ENCODE assay signal across 1 cellular context in the genomic region with DNA sequence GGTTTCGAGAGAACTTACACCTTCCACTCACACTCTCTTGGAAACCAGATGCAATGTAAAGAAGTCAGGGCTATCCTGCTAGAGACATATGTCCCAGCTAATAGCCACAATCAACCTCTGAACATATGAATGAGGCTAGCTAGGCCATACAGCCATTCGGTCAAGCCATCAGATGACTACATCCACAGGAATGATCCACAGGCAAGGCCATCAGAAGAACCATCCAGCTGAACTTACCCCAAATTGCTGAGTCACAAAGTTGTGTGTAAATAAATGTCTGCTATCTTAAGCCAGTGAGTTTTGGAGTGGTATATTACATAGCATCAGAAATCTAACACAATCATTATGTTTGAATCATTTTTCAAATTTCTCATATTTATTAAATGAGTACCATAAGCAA.
TF ChIP-seq lines count a peak whose summit lies in the region.

No MANE protein-coding gene starts in this region.

TF ChIP-seq in K562, 482 proteins besides CTCF, POLR2A, EP300 and RAD21 (continued from another document and continues in another):
- TF ChIP-seq, protein P1, sequence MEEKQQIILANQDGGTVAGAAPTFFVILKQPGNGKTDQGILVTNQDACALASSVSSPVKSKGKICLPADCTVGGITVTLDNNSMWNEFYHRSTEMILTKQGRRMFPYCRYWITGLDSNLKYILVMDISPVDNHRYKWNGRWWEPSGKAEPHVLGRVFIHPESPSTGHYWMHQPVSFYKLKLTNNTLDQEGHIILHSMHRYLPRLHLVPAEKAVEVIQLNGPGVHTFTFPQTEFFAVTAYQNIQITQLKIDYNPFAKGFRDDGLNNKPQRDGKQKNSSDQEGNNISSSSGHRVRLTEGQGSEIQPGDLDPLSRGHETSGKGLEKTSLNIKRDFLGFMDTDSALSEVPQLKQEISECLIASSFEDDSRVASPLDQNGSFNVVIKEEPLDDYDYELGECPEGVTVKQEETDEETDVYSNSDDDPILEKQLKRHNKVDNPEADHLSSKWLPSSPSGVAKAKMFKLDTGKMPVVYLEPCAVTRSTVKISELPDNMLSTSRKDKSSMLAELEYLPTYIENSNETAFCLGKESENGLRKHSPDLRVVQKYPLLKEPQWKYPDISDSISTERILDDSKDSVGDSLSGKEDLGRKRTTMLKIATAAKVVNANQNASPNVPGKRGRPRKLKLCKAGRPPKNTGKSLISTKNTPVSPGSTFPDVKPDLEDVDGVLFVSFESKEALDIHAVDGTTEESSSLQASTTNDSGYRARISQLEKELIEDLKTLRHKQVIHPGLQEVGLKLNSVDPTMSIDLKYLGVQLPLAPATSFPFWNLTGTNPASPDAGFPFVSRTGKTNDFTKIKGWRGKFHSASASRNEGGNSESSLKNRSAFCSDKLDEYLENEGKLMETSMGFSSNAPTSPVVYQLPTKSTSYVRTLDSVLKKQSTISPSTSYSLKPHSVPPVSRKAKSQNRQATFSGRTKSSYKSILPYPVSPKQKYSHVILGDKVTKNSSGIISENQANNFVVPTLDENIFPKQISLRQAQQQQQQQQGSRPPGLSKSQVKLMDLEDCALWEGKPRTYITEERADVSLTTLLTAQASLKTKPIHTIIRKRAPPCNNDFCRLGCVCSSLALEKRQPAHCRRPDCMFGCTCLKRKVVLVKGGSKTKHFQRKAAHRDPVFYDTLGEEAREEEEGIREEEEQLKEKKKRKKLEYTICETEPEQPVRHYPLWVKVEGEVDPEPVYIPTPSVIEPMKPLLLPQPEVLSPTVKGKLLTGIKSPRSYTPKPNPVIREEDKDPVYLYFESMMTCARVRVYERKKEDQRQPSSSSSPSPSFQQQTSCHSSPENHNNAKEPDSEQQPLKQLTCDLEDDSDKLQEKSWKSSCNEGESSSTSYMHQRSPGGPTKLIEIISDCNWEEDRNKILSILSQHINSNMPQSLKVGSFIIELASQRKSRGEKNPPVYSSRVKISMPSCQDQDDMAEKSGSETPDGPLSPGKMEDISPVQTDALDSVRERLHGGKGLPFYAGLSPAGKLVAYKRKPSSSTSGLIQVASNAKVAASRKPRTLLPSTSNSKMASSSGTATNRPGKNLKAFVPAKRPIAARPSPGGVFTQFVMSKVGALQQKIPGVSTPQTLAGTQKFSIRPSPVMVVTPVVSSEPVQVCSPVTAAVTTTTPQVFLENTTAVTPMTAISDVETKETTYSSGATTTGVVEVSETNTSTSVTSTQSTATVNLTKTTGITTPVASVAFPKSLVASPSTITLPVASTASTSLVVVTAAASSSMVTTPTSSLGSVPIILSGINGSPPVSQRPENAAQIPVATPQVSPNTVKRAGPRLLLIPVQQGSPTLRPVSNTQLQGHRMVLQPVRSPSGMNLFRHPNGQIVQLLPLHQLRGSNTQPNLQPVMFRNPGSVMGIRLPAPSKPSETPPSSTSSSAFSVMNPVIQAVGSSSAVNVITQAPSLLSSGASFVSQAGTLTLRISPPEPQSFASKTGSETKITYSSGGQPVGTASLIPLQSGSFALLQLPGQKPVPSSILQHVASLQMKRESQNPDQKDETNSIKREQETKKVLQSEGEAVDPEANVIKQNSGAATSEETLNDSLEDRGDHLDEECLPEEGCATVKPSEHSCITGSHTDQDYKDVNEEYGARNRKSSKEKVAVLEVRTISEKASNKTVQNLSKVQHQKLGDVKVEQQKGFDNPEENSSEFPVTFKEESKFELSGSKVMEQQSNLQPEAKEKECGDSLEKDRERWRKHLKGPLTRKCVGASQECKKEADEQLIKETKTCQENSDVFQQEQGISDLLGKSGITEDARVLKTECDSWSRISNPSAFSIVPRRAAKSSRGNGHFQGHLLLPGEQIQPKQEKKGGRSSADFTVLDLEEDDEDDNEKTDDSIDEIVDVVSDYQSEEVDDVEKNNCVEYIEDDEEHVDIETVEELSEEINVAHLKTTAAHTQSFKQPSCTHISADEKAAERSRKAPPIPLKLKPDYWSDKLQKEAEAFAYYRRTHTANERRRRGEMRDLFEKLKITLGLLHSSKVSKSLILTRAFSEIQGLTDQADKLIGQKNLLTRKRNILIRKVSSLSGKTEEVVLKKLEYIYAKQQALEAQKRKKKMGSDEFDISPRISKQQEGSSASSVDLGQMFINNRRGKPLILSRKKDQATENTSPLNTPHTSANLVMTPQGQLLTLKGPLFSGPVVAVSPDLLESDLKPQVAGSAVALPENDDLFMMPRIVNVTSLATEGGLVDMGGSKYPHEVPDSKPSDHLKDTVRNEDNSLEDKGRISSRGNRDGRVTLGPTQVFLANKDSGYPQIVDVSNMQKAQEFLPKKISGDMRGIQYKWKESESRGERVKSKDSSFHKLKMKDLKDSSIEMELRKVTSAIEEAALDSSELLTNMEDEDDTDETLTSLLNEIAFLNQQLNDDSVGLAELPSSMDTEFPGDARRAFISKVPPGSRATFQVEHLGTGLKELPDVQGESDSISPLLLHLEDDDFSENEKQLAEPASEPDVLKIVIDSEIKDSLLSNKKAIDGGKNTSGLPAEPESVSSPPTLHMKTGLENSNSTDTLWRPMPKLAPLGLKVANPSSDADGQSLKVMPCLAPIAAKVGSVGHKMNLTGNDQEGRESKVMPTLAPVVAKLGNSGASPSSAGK (IDR thresholded peaks at IDR 0.05) = no peak
- TF ChIP-seq POU5F1 (IDR thresholded peaks at IDR 0.05; ENCODE audit: borderline replicate concordance, low read depth, low read length, partially characterized antibody) = no peak
- TF ChIP-seq MCM3 (IDR thresholded peaks at IDR 0.05) = no peak
- TF ChIP-seq ZNF133 (CRISPR knock-in tag; IDR thresholded peaks at IDR 0.05) = no peak
- TF ChIP-seq ZBTB7A (IDR thresholded peaks at IDR 0.05; ENCODE audit: borderline replicate concordance, control insufficient read depth, low read depth, low read length) = no peak
- TF ChIP-seq CBFA2T3 (IDR thresholded peaks at IDR 0.05) = no peak
- TF ChIP-seq SAP30 (IDR thresholded peaks at IDR 0.05; ENCODE audit: borderline replicate concordance, insufficient read depth, low read depth, low read length, poor library complexity, severe bottlenecking) = no peak
- no peak for TF ChIP-seq STAG1 (CRISPR knock-in tag; IDR thresholded peaks at IDR 0.05; ENCODE audit: borderline replicate concordance)
- TF ChIP-seq ZFPM2 (CRISPR knock-in tag; IDR thresholded peaks at IDR 0.05) = no peak
- no peak for TF ChIP-seq XRCC4 (IDR thresholded peaks at IDR 0.05; ENCODE audit: extremely low read depth, insufficient read depth, insufficient read length)
- no peak for TF ChIP-seq ELF2 (CRISPR knock-in tag; IDR thresholded peaks at IDR 0.05)
- TF ChIP-seq TRIM24 (IDR thresholded peaks at IDR 0.05) = peak in 1 of 2 experiments; percentile 44; a peak in 1 of 4 replicates
- TF ChIP-seq NR3C1 (CRISPR knock-in tag; IDR thresholded peaks at IDR 0.05) = no peak
- TF ChIP-seq XRCC3 (IDR thresholded peaks at IDR 0.05) = no peak
- no peak for TF ChIP-seq ZNF140 (CRISPR knock-in tag; IDR thresholded peaks at IDR 0.05)
- no peak for TF ChIP-seq ZNF764 (CRISPR knock-in tag; IDR thresholded peaks at IDR 0.05; ENCODE audit: low read depth)
- TF ChIP-seq SAFB2 (IDR thresholded peaks at IDR 0.05; ENCODE audit: borderline replicate concordance, low read depth, low read length, severe bottlenecking) = no peak
- TF ChIP-seq DACH1 (IDR thresholded peaks at IDR 0.05; ENCODE audit: partially characterized antibody) = no peak
- TF ChIP-seq FOXA3 (CRISPR knock-in tag; conservative IDR thresholded peaks at IDR 0.05 in 1 of 2, IDR thresholded peaks at IDR 0.05 in 1 of 2) = no peak
- TF ChIP-seq, protein P2, sequence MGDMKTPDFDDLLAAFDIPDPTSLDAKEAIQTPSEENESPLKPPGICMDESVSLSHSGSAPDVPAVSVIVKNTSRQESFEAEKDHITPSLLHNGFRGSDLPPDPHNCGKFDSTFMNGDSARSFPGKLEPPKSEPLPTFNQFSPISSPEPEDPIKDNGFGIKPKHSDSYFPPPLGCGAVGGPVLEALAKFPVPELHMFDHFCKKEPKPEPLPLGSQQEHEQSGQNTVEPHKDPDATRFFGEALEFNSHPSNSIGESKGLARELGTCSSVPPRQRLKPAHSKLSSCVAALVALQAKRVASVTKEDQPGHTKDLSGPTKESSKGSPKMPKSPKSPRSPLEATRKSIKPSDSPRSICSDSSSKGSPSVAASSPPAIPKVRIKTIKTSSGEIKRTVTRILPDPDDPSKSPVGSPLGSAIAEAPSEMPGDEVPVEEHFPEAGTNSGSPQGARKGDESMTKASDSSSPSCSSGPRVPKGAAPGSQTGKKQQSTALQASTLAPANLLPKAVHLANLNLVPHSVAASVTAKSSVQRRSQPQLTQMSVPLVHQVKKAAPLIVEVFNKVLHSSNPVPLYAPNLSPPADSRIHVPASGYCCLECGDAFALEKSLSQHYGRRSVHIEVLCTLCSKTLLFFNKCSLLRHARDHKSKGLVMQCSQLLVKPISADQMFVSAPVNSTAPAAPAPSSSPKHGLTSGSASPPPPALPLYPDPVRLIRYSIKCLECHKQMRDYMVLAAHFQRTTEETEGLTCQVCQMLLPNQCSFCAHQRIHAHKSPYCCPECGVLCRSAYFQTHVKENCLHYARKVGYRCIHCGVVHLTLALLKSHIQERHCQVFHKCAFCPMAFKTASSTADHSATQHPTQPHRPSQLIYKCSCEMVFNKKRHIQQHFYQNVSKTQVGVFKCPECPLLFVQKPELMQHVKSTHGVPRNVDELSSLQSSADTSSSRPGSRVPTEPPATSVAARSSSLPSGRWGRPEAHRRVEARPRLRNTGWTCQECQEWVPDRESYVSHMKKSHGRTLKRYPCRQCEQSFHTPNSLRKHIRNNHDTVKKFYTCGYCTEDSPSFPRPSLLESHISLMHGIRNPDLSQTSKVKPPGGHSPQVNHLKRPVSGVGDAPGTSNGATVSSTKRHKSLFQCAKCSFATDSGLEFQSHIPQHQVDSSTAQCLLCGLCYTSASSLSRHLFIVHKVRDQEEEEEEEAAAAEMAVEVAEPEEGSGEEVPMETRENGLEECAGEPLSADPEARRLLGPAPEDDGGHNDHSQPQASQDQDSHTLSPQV (IDR thresholded peaks at IDR 0.05) = peak; percentile 65; the same call in 1 of the 2 replicates
- no peak for TF ChIP-seq PHB2 (IDR thresholded peaks at IDR 0.05; ENCODE audit: low read depth)
- no peak for TF ChIP-seq MTA3 (IDR thresholded peaks at IDR 0.05; ENCODE audit: borderline replicate concordance)
- TF ChIP-seq SRSF9 (IDR thresholded peaks at IDR 0.05; ENCODE audit: borderline replicate concordance, low read depth, low read length) = no peak
- TF ChIP-seq RHOXF2B (CRISPR knock-in tag; conservative IDR thresholded peaks at IDR 0.05) = no peak
- peak; percentile 50; the same call in 1 of the 2 replicates for TF ChIP-seq ARID1B (IDR thresholded peaks at IDR 0.05)
- TF ChIP-seq E2F3 (CRISPR knock-in tag; IDR thresholded peaks at IDR 0.05) = no peak
- TF ChIP-seq, protein P3, sequence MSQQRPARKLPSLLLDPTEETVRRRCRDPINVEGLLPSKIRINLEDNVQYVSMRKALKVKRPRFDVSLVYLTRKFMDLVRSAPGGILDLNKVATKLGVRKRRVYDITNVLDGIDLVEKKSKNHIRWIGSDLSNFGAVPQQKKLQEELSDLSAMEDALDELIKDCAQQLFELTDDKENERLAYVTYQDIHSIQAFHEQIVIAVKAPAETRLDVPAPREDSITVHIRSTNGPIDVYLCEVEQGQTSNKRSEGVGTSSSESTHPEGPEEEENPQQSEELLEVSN (IDR thresholded peaks at IDR 0.05; ENCODE audit: borderline replicate concordance in 1 of 2, extremely low read depth in 1 of 2, insufficient read depth in 1 of 2, insufficient read length in 1 of 2, low read depth in 1 of 2, low read length in 1 of 2, poor library complexity in 1 of 2, severe bottlenecking in 1 of 2) = no peak
- TF ChIP-seq ZKSCAN1 (IDR thresholded peaks at IDR 0.05; ENCODE audit: low read depth, low read length) = no peak
- no peak for TF ChIP-seq SRSF1 (IDR thresholded peaks at IDR 0.05; ENCODE audit: low read depth, low read length)
- TF ChIP-seq SMARCE1 (IDR thresholded peaks at IDR 0.05) = peak; percentile 35; the same call in 1 of the 2 replicates
- TF ChIP-seq TCFL5 (CRISPR knock-in tag; conservative IDR thresholded peaks at IDR 0.05) = no peak
- TF ChIP-seq TEAD1 (CRISPR knock-in tag; IDR thresholded peaks at IDR 0.05) = no peak
- TF ChIP-seq, protein P4, sequence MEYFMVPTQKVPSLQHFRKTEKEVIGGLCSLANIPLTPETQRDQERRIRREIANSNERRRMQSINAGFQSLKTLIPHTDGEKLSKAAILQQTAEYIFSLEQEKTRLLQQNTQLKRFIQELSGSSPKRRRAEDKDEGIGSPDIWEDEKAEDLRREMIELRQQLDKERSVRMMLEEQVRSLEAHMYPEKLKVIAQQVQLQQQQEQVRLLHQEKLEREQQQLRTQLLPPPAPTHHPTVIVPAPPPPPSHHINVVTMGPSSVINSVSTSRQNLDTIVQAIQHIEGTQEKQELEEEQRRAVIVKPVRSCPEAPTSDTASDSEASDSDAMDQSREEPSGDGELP (CRISPR knock-in tag; IDR thresholded peaks at IDR 0.05; ENCODE audit: borderline replicate concordance) = 0 out of 2 replicates have a peak, but pooled peaks have one; percentile 17
- TF ChIP-seq MCM7 (IDR thresholded peaks at IDR 0.05) = no peak
- TF ChIP-seq GABPB2 (CRISPR knock-in tag; conservative IDR thresholded peaks at IDR 0.05) = no peak
- TF ChIP-seq, protein P5, sequence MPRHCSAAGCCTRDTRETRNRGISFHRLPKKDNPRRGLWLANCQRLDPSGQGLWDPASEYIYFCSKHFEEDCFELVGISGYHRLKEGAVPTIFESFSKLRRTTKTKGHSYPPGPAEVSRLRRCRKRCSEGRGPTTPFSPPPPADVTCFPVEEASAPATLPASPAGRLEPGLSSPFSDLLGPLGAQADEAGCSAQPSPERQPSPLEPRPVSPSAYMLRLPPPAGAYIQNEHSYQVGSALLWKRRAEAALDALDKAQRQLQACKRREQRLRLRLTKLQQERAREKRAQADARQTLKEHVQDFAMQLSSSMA (CRISPR knock-in tag; IDR thresholded peaks at IDR 0.05) = no peak
- TF ChIP-seq ELF1 (tag; IDR thresholded peaks at IDR 0.05) = no peak
- TF ChIP-seq IFI16 (CRISPR knock-in tag; IDR thresholded peaks at IDR 0.05) = no peak
- TF ChIP-seq, protein P6, sequence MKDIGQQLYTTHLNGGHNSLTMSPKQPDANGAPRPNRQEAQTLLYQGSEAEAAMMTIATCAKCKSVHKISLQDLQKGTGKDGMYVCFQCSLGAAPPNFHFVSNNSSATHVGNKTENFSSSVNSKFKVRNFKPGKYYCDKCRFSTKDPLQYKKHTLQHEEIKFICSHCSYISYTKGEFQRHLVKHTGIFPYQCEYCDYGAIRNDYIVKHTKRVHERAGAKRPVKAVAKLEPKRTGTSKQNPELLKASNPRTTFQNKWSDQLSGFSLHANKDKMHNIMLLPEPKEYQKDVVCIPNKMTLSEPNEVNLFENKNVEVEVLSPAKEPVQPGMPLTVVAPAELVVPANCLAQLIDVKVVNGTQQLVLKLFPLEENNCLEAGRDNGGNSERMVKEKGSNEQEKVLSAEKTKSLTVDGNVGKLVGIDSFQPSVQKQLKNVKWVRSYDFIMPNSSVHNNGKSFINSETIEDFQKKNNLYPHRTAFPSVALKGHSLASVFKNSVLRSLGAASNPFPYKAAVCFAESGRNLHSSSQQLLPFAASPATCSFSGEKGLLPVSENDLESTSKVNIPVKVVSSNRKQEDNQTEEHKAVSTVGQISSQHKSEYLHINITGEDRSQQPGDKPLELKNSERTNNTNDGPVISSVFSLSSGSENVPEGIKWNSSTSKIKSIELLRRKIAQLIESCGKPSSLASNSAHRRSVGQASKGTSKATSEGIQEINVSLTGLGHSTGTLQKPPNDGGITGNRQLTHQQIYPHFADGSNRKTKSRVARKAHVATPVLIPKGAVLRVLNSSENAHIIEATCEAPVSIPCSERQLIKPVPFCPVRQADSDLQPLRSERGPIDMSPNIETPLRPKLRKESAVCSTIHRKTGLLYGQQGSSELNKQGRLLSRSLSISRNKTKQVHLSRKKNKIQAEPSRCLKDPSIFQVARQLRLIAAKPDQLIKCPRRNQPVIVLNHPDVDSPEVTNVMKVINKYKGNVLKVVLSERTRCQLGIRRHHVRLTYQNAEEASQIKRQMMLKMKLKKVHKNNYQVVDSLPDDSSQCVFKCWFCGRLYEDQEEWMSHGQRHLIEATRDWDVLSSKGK (CRISPR knock-in tag; IDR thresholded peaks at IDR 0.05) = no peak
- TF ChIP-seq HNRNPK (IDR thresholded peaks at IDR 0.05; ENCODE audit: low read depth, low read length, poor library complexity, severe bottlenecking) = no peak
- TF ChIP-seq ZNF316 (IDR thresholded peaks at IDR 0.05) = peak; percentile 97
- TF ChIP-seq DNMT1 (IDR thresholded peaks at IDR 0.05) = no peak
- TF ChIP-seq NONO (IDR thresholded peaks at IDR 0.05; ENCODE audit: low read depth in 2 of 2, low read length in 1 of 2) = no peak
